In genomic region chr10:17644485-17644964, GRCh38 we compare ENCODE assay signal across 8 cellular contexts. TPM values are rescaled to one million over a fixed set of nuclear protein-coding genes. Genes with fewer than 3 reads are reported as not detected.
DNase-seq lines count a peak whose midpoint lies in the region; ATAC-seq and TF ChIP-seq lines count a peak whose summit lies in the region.

No MANE protein-coding gene starts in this region.

- TF ChIP-seq CTCF in nephron progenitor cell (IDR thresholded peaks at IDR 0.05), result no peak

- H3K9me3 Mint-ChIP-seq in CD4-positive, alpha-beta memory T cell, result peaks cover 0 to 2% (median 0%) of the 10 kb centered on the region in 8 donors
- H3K9me3 Mint-ChIP-seq in nephron progenitor cell, result peaks cover 10% of the 10 kb centered on the region

- peak overlapping the region; percentile 93 for H3K27ac ChIP-seq in CD4-positive, alpha-beta memory T cell (ENCODE audit: low read depth, low read length)
- H3K27ac ChIP-seq in SK-N-MC, result peak overlapping the region; percentile 94; the same call in 1 of the 2 replicates

- no peaks in the 10 kb centered on the region for H3K27me3 ChIP-seq in CD4-positive, alpha-beta memory T cell (ENCODE audit: insufficient read depth, low read length)

- H3K27me3 Mint-ChIP-seq in CD4-positive, alpha-beta memory T cell, result no peaks in the 10 kb centered on the region
- H3K27me3 Mint-ChIP-seq in nephron progenitor cell (ENCODE audit: low read depth, poor library complexity), result no peaks in the 10 kb centered on the region

- DNase-seq in CD4-positive, alpha-beta memory T cell, result no peak
- DNase-seq in SK-N-MC (ENCODE audit: low read depth, low spot score) (no peak), erythroblast (lab: John Stamatoyannopoulos, UW) (peak; percentile 70 to 84), nephron progenitor cell (no peak), NCI-H1930 (lab: John Stamatoyannopoulos, UW) (no peak), NCI-H187 (lab: John Stamatoyannopoulos, UW) (no peak)

- no peaks in the 10 kb centered on the region for H3K9me3 ChIP-seq in CD4-positive, alpha-beta memory T cell (ENCODE audit: control insufficient read depth in 1 of 2, low read length in 2 of 2)
- H3K9me3 ChIP-seq in SK-N-MC (ENCODE audit: low read depth, low read length), result no peaks in the 10 kb centered on the region

- peak overlapping the region; percentile 100 for H3K27ac Mint-ChIP-seq in CD4-positive, alpha-beta memory T cell
- peak overlapping the region; percentile 100 for H3K27ac Mint-ChIP-seq in nephron progenitor cell

- POLR2A ChIA-PET in CD4-positive, alpha-beta memory T cell (lab: Charles Lee; ENCODE audit: partially characterized antibody), result interaction anchor here (0.8 to 3.8 kb wide), 22 partner anchors 12 to 827 kb away, joined by 3 to 41 read pairs (median 6); partner anchors contain the start of genes HACD1 and RSU1

- H3K4me1 Mint-ChIP-seq in CD4-positive, alpha-beta memory T cell, result peaks cover 44 to 75% (median 55%) of the 10 kb centered on the region in 4 donors
- peaks cover 30% of the 10 kb centered on the region for H3K4me1 Mint-ChIP-seq in nephron progenitor cell

- intact Hi-C loops in CD4-positive, alpha-beta memory T cell (cut with micrococcal nuclease), result loop anchor here (1.0 to 5.0 kb wide), 4 partner anchors 11 to 1008 kb away; partner anchors contain the start of gene NSUN6

- TF ChIP-seq POLR2A in erythroblast (IDR thresholded peaks at IDR 0.05; ENCODE audit: low read length), result no peak

- peak; percentile 36 for ATAC-seq in GM19324 (IDR thresholded peaks at IDR 0.05; ENCODE audit: low FRiP score, unreplicated experiment)
- peak; percentile 25 for ATAC-seq in HG03280 (IDR thresholded peaks at IDR 0.05; ENCODE audit: unreplicated experiment)

- H3K4me3 ChIP-seq in CD4-positive, alpha-beta memory T cell (ENCODE audit: low read length in 2 of 2), result peak overlapping the region; percentile 82 to 91
- H3K4me3 ChIP-seq in SK-N-MC, result peak overlapping the region; percentile 93

- peak overlapping the region; percentile 95 to 99 (median 98) for H3K4me3 Mint-ChIP-seq in CD4-positive, alpha-beta memory T cell
- H3K4me3 Mint-ChIP-seq in nephron progenitor cell, result peak overlapping the region; percentile 100

- peaks cover 59% of the 10 kb centered on the region for H3K4me1 ChIP-seq in CD4-positive, alpha-beta memory T cell (ENCODE audit: insufficient read depth, low read length)

- H3K36me3 ChIP-seq in CD4-positive, alpha-beta memory T cell (ENCODE audit: insufficient read depth, low read length), result no peaks in the 10 kb centered on the region
- no peaks in the 10 kb centered on the region for H3K36me3 ChIP-seq in SK-N-MC (ENCODE audit: insufficient read depth, low read length)

- CTCF ChIA-PET in CD4-positive, alpha-beta memory T cell (lab: Charles Lee; ENCODE audit: partially characterized antibody), result interaction anchor here (0.9 to 2.3 kb wide), 12 partner anchors 8 to 237 kb away, joined by 3 to 10 read pairs (median 4); no protein-coding TSS in a partner anchor

- H3K36me3 Mint-ChIP-seq in CD4-positive, alpha-beta memory T cell, result peaks cover 5 to 21% of the 10 kb centered on the region in 2 donors
- H3K36me3 Mint-ChIP-seq in nephron progenitor cell (ENCODE audit: low read depth), result peaks cover 48% of the 10 kb centered on the region

- H3K9ac ChIP-seq in SK-N-MC (ENCODE audit: insufficient read length), result peak overlapping the region; percentile 98

RNA-seq across cellular contexts. Expression of gene STAM, which starts 0.6 kb away (rescaled TPM):
- total RNA-seq in CD4-positive, alpha-beta memory T cell, result 10 to 100 TPM; 31.7 to 34.0 TPM
- polyA plus RNA-seq in CD4-positive, alpha-beta memory T cell, result 10 to 100 TPM; 11.3 to 13.8 TPM

RNA-seq across cellular contexts. Expression of gene HACD1, which starts 27.4 kb away (rescaled TPM):
- 1 to 10 TPM; 1.7 to 3.4 TPM for total RNA-seq in CD4-positive, alpha-beta memory T cell
- 1 to 10 TPM; 1.4 to 3.1 TPM for polyA plus RNA-seq in CD4-positive, alpha-beta memory T cell

Comparison
In these comparisons a context has a peak if more than half of its experiments do, and no peak if none do; other contexts are left out.
1. DNase-seq: peak in erythroblast (2 of 2); none in CD4-positive, alpha-beta memory T cell (0 of 5), SK-N-MC (single experiment), nephron progenitor cell (single experiment), NCI-H1930 (0 of 2) and NCI-H187 (0 of 2).